16 cellular contexts compared by ENCODE assay signal in genomic region chr18:47881752-47882455, GRCh38. TPM values are rescaled to one million over a fixed set of nuclear protein-coding genes. Genes with fewer than 3 reads are reported as not detected.
DNase-seq lines count a peak whose midpoint lies in the region; FAIRE-seq and TF ChIP-seq lines count a peak whose summit lies in the region.
"Had no signal": no experiment of that assay in that cellular context is flagged by ENCODE, and none has a peak within 500 bp of the region (broad histone marks: within the 10 kb centered on the region; RNA-seq: fewer than 3 reads in every experiment).

No MANE protein-coding gene starts in this region.

- TF ChIP-seq CTCF in bronchial epithelial cell (IDR thresholded peaks at IDR 0.05; ENCODE audit: insufficient read depth, low read length, severe bottlenecking), result no peak

- no peak for FAIRE-seq in bronchial epithelial cell (lab: Jason Lieb, UNC)

- H3K27me3 ChIP-seq in bronchial epithelial cell (ENCODE audit: control insufficient read depth, insufficient read depth, low read length), result no peaks in the 10 kb centered on the region
- H3K27me3 ChIP-seq: gastrocnemius medialis, neutrophil had no signal

- peak; percentile 14 for DNase-seq in AG08396 (ENCODE audit: low spot score)
- DNase-seq in HT1080 (ENCODE audit: low read depth), result peak; percentile 61
- DNase-seq in bronchial epithelial cell (ENCODE audit: low read depth), result peak; percentile 76
- DNase-seq in kidney tubule cell (ENCODE audit: low spot score), result peak; percentile 88
- no peak for DNase-seq in NCI-H446 treated with DMSO at 0.1 percent for 48 hours (lab: John Stamatoyannopoulos, UW)
- no peak for DNase-seq in activated CD4-positive, alpha-beta T cell treated with anti-CD3 and anti-CD28 coated beads for 48 hours
- no peak for DNase-seq in RKO (ENCODE audit: low spot score)
- no peak for DNase-seq in activated CD4-positive, CD25-positive, alpha-beta regulatory T cell (lab: John Stamatoyannopoulos, UW)
- DNase-seq: activated CD4-positive, alpha-beta T cell treated with anti-CD3 and anti-CD28 coated beads, Interleukin-2, amount 50 U/mL, for 48 hours; activated gamma-delta T cell treated with Interleukin-2 at 50 U/mL for 16 hours; cerebellar nuclear complex; DMS79; gastrocnemius medialis; left ventricle myocardium superior; NCI-H2227 treated with DMSO at 0.1 percent for 48 hours had no signal

- H3K36me3 ChIP-seq in bronchial epithelial cell (ENCODE audit: control insufficient read depth, insufficient read depth, low read length), result peaks cover 3% of the 10 kb centered on the region
- H3K36me3 ChIP-seq: gastrocnemius medialis had no signal

- H3K4me3 ChIP-seq in bronchial epithelial cell (ENCODE audit: low read depth, low read length), result no peak overlapping the region
- H3K4me3 ChIP-seq: gastrocnemius medialis had no signal

RNA-seq across cellular contexts. Expression of gene SMAD2, which starts 48.6 kb away (rescaled TPM):
- 72.0 and 72.7 TPM in 2 replicates for total RNA-seq in HT1080 (2014; rRNA removed; shearing (Covaris generic))
- 73.3 and 89.9 TPM in 2 replicates for polyA plus RNA-seq in HT1080 (2015; cell fraction: cytosol; rRNA removed)
- 49.0 and 53.1 TPM in 2 replicates for polyA plus RNA-seq in HT1080 (2015; cell fraction: nucleus; rRNA removed)
- total RNA-seq in bronchial epithelial cell, result 76.6 and 101 TPM in 2 replicates

Comparison
In these comparisons a context has a peak if more than half of its experiments do, and no peak if none do; other contexts are left out.
1. DNase-seq: peak in AG08396 (single experiment), HT1080 (single experiment), bronchial epithelial cell (single experiment) and kidney tubule cell (single experiment); none in NCI-H446 treated with DMSO at 0.1 percent for 48 hours (single experiment), activated CD4-positive, alpha-beta T cell treated with anti-CD3 and anti-CD28 coated beads for 48 hours (single experiment), RKO (single experiment) and activated CD4-positive, CD25-positive, alpha-beta regulatory T cell (0 of 4).